20 cellular contexts compared by ENCODE assay signal in the genomic region with DNA sequence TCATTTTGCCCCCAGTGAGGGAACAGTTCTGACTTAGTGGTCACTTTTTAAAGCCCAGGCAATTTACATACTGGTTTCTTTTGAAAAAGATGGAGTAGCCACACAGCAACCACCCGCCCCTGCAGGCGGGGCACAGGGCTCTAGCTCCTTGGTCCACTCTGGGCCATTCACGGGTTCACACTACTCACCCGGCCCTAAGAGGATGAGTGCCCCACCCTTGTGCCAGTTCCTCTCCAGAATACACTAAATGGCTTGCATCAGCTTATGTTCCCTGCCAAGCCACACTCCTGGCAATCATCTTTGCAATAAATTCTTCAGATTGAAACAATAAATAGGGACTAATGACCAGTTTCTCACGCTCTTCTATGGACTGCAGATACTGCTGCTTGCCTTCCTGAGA. TPM values are rescaled to one million over a fixed set of nuclear protein-coding genes. Genes with fewer than 3 reads are reported as not detected.
DNase-seq lines count a peak whose midpoint lies in the region; ATAC-seq and TF ChIP-seq lines count a peak whose summit lies in the region.
"Had no signal": no experiment of that assay in that cellular context is flagged by ENCODE, and none has a peak within 500 bp of the region (broad histone marks: within the 10 kb centered on the region; RNA-seq: fewer than 3 reads in every experiment).

No MANE protein-coding gene starts in this region.

- no peak overlapping the region for H3K4me3 ChIP-seq in body of pancreas
- H3K4me3 ChIP-seq in lower leg skin (ENCODE audit: low read depth, poor library complexity, severe bottlenecking), result no peak overlapping the region
- no peak overlapping the region for H3K4me3 ChIP-seq in suprapubic skin
- H3K4me3 ChIP-seq in uterus, result no peak overlapping the region
- H3K4me3 ChIP-seq: colonic mucosa, SJCRH30 had no signal

- intact Hi-C loops in body of pancreas (cut with DNase I), result loop anchor here (10.0 kb wide), 1 partner anchor 53 kb away; no protein-coding TSS in a partner anchor
- intact Hi-C loops in lower leg skin (cut with DNase I; ENCODE audit: low total_unique reads), result no loop called here
- intact Hi-C loops in uterus (cut with DNase I; ENCODE audit: low total_unique reads), result no loop called here

- H3K4me3 Mint-ChIP-seq in activated T-cell treated with anti-CD3 and anti-CD28 coated beads, Interleukin-2, amount 50 U/mL, for 24 hours, result no peak overlapping the region
- H3K4me3 Mint-ChIP-seq: stimulated activated memory B cell treated with anti-CD40 and anti-IgM and Interleukin-4, amounts not matched to agents 10 μg/mL and 1 μg/mL and 100 μg/mL, for 72 hours had no signal

- no peaks in the 10 kb centered on the region for H3K4me1 Mint-ChIP-seq in activated T-cell treated with anti-CD3 and anti-CD28 coated beads, Interleukin-2, amount 50 U/mL, for 24 hours (ENCODE audit: low read depth)

- no peak for TF ChIP-seq EP300 in suprapubic skin (IDR thresholded peaks at IDR 0.05)

- H3K27me3 ChIP-seq in body of pancreas, result no peaks in the 10 kb centered on the region
- no peaks in the 10 kb centered on the region for H3K27me3 ChIP-seq in suprapubic skin
- no peaks in the 10 kb centered on the region for H3K27me3 ChIP-seq in uterus
- H3K27me3 ChIP-seq: colonic mucosa, SJCRH30 had no signal

- 30 to 42% methylated on average over 5 of the region's 5 CpGs for WGBS in body of pancreas, 2 donors
- 43 to 56% methylated on average over 5 of the region's 5 CpGs for WGBS in lower leg skin, 2 donors
- 51% methylated on average over 5 of the region's 5 CpGs for WGBS in suprapubic skin

- H3K27ac Mint-ChIP-seq in activated T-cell treated with anti-CD3 and anti-CD28 coated beads, Interleukin-2, amount 50 U/mL, for 24 hours, result peak overlapping the region; percentile 16
- H3K27ac Mint-ChIP-seq: stimulated activated memory B cell treated with anti-CD40 and anti-IgM and Interleukin-4, amounts not matched to agents 10 μg/mL and 1 μg/mL and 100 μg/mL, for 72 hours had no signal

- no peak for DNase-seq in activated T-cell treated with anti-CD3 and anti-CD28 coated beads, Interleukin-2, amount 50 U/mL, for 24 hours
- DNase-seq in activated T-cell treated with anti-CD3 and anti-CD28 coated beads for 4 hours (no peak), body of pancreas (peak; percentile 41 to 73 (median 62)), lower leg skin (ENCODE audit: low spot score in 2 of 2) (peak; percentile 63 to 87), suprapubic skin (ENCODE audit: low spot score in 2 of 2) (no peak), uterus (no peak)
- DNase-seq: activated CD8-positive, alpha-beta memory T cell treated with anti-CD3 and anti-CD28 coated beads, Interleukin-2, amount 50 U/mL, for 4 hours; activated naive CD4-positive, alpha-beta T cell treated with Interleukin-2 at 50 U/mL for 16 hours; aorta; colonic mucosa; GOT3; Karpas-422; NCI-H146; NCI-H446; SJCRH30 had no signal

- H3K27ac ChIP-seq in body of pancreas (peak overlapping the region; percentile 69 to 88 (median 80)), suprapubic skin (peak overlapping the region; percentile 63), uterus (no peak overlapping the region)
- H3K27ac ChIP-seq: colonic mucosa, SJCRH30 had no signal

- H3K36me3 ChIP-seq in body of pancreas (replicated peaks in 1 of 2; ENCODE audit: insufficient read depth in 1 of 2, low read depth in 2 of 2) (peaks cover 0 to 9% of the 10 kb centered on the region in 2 donors), suprapubic skin (peaks cover 75% of the 10 kb centered on the region), uterus (no peaks in the 10 kb centered on the region)

- H3K9me3 Mint-ChIP-seq in activated T-cell treated with anti-CD3 and anti-CD28 coated beads, Interleukin-2, amount 50 U/mL, for 24 hours, result no peaks in the 10 kb centered on the region
- H3K9me3 Mint-ChIP-seq: stimulated activated memory B cell treated with anti-CD40 and anti-IgM and Interleukin-4, amounts not matched to agents 10 μg/mL and 1 μg/mL and 100 μg/mL, for 72 hours had no signal

- TF ChIP-seq CTCF in body of pancreas (IDR thresholded peaks at IDR 0.05) (no peak), lower leg skin (IDR thresholded peaks at IDR 0.05) (no peak), suprapubic skin (IDR thresholded peaks at IDR 0.05) (no peak), uterus (IDR thresholded peaks at IDR 0.05) (no peak)

- ATAC-seq in body of pancreas (peak; percentile 56), HG03135 (IDR thresholded peaks at IDR 0.05; ENCODE audit: unreplicated experiment) (no peak), HG02642 (IDR thresholded peaks at IDR 0.05; ENCODE audit: poor library complexity, unreplicated experiment) (no peak)
- ATAC-seq: stimulated activated memory B cell treated with anti-CD40 and anti-IgM and Interleukin-4, amounts not matched to agents 10 μg/mL and 1 μg/mL and 100 μg/mL, for 72 hours had no signal

- TF ChIP-seq POLR2A in body of pancreas (IDR thresholded peaks at IDR 0.05) (peak in 2 of 3 donors; percentile 33 to 45), lower leg skin (IDR thresholded peaks at IDR 0.05) (no peak), suprapubic skin (IDR thresholded peaks at IDR 0.05) (no peak), uterus (IDR thresholded peaks at IDR 0.05) (no peak)

- H3K27me3 Mint-ChIP-seq in activated T-cell treated with anti-CD3 and anti-CD28 coated beads, Interleukin-2, amount 50 U/mL, for 24 hours, result no peaks in the 10 kb centered on the region
- H3K27me3 Mint-ChIP-seq: stimulated activated memory B cell treated with anti-CD40 and anti-IgM and Interleukin-4, amounts not matched to agents 10 μg/mL and 1 μg/mL and 100 μg/mL, for 72 hours had no signal

- peaks cover 93% of the 10 kb centered on the region for H3K36me3 Mint-ChIP-seq in activated T-cell treated with anti-CD3 and anti-CD28 coated beads, Interleukin-2, amount 50 U/mL, for 24 hours (ENCODE audit: low read depth)

- peaks cover 52% of the 10 kb centered on the region for H3K4me1 ChIP-seq in body of pancreas
- peaks cover 14% of the 10 kb centered on the region for H3K4me1 ChIP-seq in suprapubic skin
- H3K4me1 ChIP-seq in uterus, result no peaks in the 10 kb centered on the region
- H3K4me1 ChIP-seq: colonic mucosa had no signal

- H3K9me3 ChIP-seq in body of pancreas, result peaks cover 0 to 4% (median 0%) of the 10 kb centered on the region in 3 donors
- H3K9me3 ChIP-seq in suprapubic skin, result no peaks in the 10 kb centered on the region
- no peaks in the 10 kb centered on the region for H3K9me3 ChIP-seq in uterus
- H3K9me3 ChIP-seq: colonic mucosa, SJCRH30 had no signal

RNA-seq across cellular contexts. Expression of gene ATP13A2, which starts 15.7 kb away (rescaled TPM):
- total RNA-seq in body of pancreas, result 10 to 100 TPM; 56.8 to 61.0 TPM
- total RNA-seq in lower leg skin, result 10 to 100 TPM; 22.1 to 50.2 (median 38.8) TPM
- total RNA-seq in suprapubic skin, result 10 to 100 TPM; 42.7 to 62.0 (median 47.3) TPM
- total RNA-seq in uterus, result 10 to 100 TPM in 3 of 4 donors, 1 to 10 TPM in 1; 8.5 to 31.4 (median 19.7) TPM

RNA-seq across cellular contexts. Expression of gene SDHB, which starts 26.4 kb away (rescaled TPM):
- total RNA-seq in body of pancreas, result 10 to 100 TPM; 38.9 to 59.4 TPM
- 100 to 1,000 TPM in 1 of 4 donors, 10 to 100 TPM in 3; 77.6 to 154 (median 86.2) TPM for total RNA-seq in lower leg skin
- total RNA-seq in suprapubic skin, result 10 to 100 TPM; 69.0 to 98.3 (median 90.5) TPM
- 100 to 1,000 TPM in 1 of 4 donors, 10 to 100 TPM in 3; 53.0 to 152 (median 74.7) TPM for total RNA-seq in uterus

RNA-seq across cellular contexts. Expression of gene MFAP2, which starts 47.0 kb away (rescaled TPM):
- 10 to 100 TPM in 1 of 2 donors, 1 to 10 TPM in 1; 1.3 to 13.5 TPM for total RNA-seq in body of pancreas
- total RNA-seq in lower leg skin, result 10 to 100 TPM in 1 of 4 donors, 1 to 10 TPM in 3; 3.9 to 16.0 (median 5.4) TPM
- 1 to 10 TPM; 5.6 to 8.3 (median 7.1) TPM for total RNA-seq in suprapubic skin
- 10 to 100 TPM; 22.3 to 70.3 (median 44.6) TPM for total RNA-seq in uterus
- total RNA-seq: mononuclear cell; T-helper 2 cell treated with Interferon-gamma antibody and Interleukin-4, amounts not matched to agents 100 ng/mL and 5 ng/mL, for 36 hours had no signal

Comparison
In these comparisons a context has a peak if more than half of its experiments do, and no peak if none do; other contexts are left out.
1. DNase-seq: peak in body of pancreas (4 of 4) and lower leg skin (2 of 2); none in activated T-cell treated with anti-CD3 and anti-CD28 coated beads, Interleukin-2, amount 50 U/mL, for 24 hours (single experiment), activated T-cell treated with anti-CD3 and anti-CD28 coated beads for 4 hours (single experiment), suprapubic skin (0 of 2) and uterus (0 of 2).
2. H3K27ac ChIP-seq: peak in body of pancreas (4 of 4) and suprapubic skin (single experiment); none in uterus (0 of 2).
3. POLR2A ChIP-seq: peak in body of pancreas (2 of 3); none in lower leg skin (0 of 2), suprapubic skin (0 of 2) and uterus (0 of 2).